Comparison of ENCODE assay signal across 22 cellular contexts in genomic region chr10:132118366-132118765, GRCh38.
"Had no signal": no experiment of that assay in that cellular context is flagged by ENCODE, and none has a peak within 500 bp of the region (broad histone marks: within the 10 kb centered on the region; RNA-seq: fewer than 3 reads in every experiment).

No MANE protein-coding gene starts in this region.

- H3K27me3 ChIP-seq: MG63 had no signal

- FAIRE-seq: RCC 7860 had no signal

- ATAC-seq: activated CD4-positive, CD25-positive, alpha-beta regulatory T cell treated with anti-CD3 and anti-CD28 coated beads, Interleukin-2, amount 50 U/mL, for 24 hours; activated CD8-positive, alpha-beta T cell treated with anti-CD3 and anti-CD28 coated beads for 36 hours; activated T-cell treated with anti-CD3 and anti-CD28 coated beads, Interleukin-2, amount 50 U/mL, for 72 hours; SK-N-SH treated with all-trans-retinoic acid at 6 μM for 48 hours had no signal

- H3K27me3 Mint-ChIP-seq: activated CD8-positive, alpha-beta T cell treated with anti-CD3 and anti-CD28 coated beads for 36 hours; activated naive CD8-positive, alpha-beta T cell had no signal

- H3K36me3 ChIP-seq: MG63, SJSA1 had no signal

- H3K4me1 ChIP-seq: SJSA1 had no signal

- H3K9me3 ChIP-seq: MG63, SJSA1 had no signal

- H3K4me3 Mint-ChIP-seq: activated CD8-positive, alpha-beta T cell treated with anti-CD3 and anti-CD28 coated beads for 36 hours; activated naive CD8-positive, alpha-beta T cell; activated T-cell treated with anti-CD3 and anti-CD28 coated beads, Interleukin-2, amount 50 U/mL, for 72 hours; T-helper 1 cell treated with Interleukin-12 subunit alpha and Interleukin-12 subunit beta and Interleukin-4 antibody, amounts not matched to agents 30 μg/mL and 1 μg/mL, for 36 hours had no signal

- H3K9me3 Mint-ChIP-seq: activated CD8-positive, alpha-beta T cell treated with anti-CD3 and anti-CD28 coated beads for 36 hours; activated T-cell treated with anti-CD3 and anti-CD28 coated beads, Interleukin-2, amount 50 U/mL, for 72 hours; activated T-helper 2 cell treated with anti-CD3 and anti-CD28 coated beads, Interferon-gamma antibody, Interleukin-2, Interleukin-4, amounts not matched to agents 10 μg/mL and 5 μg/mL and 100 μg/mL, durations not matched to agents 14 hours and 24 hours and 36 hours; T-helper 1 cell treated with Interleukin-12 subunit alpha and Interleukin-12 subunit beta and Interleukin-4 antibody, amounts not matched to agents 30 μg/mL and 1 μg/mL, for 36 hours had no signal

- H3K27ac Mint-ChIP-seq: activated CD8-positive, alpha-beta T cell treated with anti-CD3 and anti-CD28 coated beads for 36 hours; activated naive CD8-positive, alpha-beta T cell; activated T-cell treated with anti-CD3 and anti-CD28 coated beads, Interleukin-2, amount 50 U/mL, for 72 hours; activated T-helper 2 cell treated with anti-CD3 and anti-CD28 coated beads, Interferon-gamma antibody, Interleukin-2, Interleukin-4, amounts not matched to agents 10 μg/mL and 5 μg/mL and 100 μg/mL, durations not matched to agents 14 hours and 24 hours and 36 hours; T-helper 1 cell treated with Interleukin-12 subunit alpha and Interleukin-12 subunit beta and Interleukin-4 antibody, amounts not matched to agents 30 μg/mL and 1 μg/mL, for 36 hours had no signal

- H3K27ac ChIP-seq: SJSA1 had no signal

- DNase-seq: activated CD4-positive, alpha-beta T cell treated with anti-CD3 and anti-CD28 coated beads for 4 hours; activated CD8-positive, alpha-beta memory T cell treated with anti-CD3 and anti-CD28 coated beads, Interleukin-2, amount 50 U/mL, for 4 hours; activated CD8-positive, alpha-beta T cell treated with anti-CD3 and anti-CD28 coated beads for 36 hours; activated naive CD4-positive, alpha-beta T cell; activated T-cell treated with anti-CD3 and anti-CD28 coated beads, Interleukin-2, amount 50 U/mL, for 72 hours; caudate nucleus; MG63; MV-4-11; NCI-H1092 treated with DMSO at 0.1 percent for 48 hours; NCI-H1436; NCI-H1694 treated with DMSO at 0.1 percent for 48 hours; NCI-H2081; NCI-H510A treated with DMSO at 0.1 percent for 48 hours; NCI-H69; SHP77 had no signal

- H3K4me3 ChIP-seq: MG63, SJSA1 had no signal
